1 cellular context compared by ENCODE assay signal in the genomic region with DNA sequence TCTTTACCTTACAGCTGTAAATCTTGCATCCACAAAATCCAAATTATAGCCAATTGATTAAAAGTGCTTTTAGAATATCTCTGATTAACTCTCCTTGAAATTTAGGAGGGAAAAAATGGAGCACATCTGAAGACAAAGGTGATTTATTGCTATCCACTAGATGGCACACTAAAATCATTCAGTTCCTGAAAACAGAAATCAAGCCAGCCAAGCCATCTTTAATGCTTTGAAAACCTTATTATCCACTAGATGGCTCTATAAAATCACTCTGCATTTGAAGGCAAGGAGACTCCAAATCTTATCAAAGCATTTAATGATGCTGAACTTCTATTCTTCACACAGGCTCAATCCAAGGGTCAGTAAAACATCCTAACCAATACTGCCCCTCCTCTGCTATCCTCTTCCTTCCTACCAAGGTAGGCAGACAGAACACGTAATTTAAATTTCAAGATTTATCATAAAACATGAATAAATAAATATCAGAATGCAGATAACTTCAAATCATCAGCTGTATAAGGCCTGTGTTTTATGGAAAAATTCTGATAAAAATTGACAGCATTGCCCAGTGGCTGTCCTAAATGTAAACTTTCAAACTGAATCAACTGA.
TF ChIP-seq lines count a peak whose summit lies in the region.

No MANE protein-coding gene starts in this region.

TF ChIP-seq in GM12878, 131 proteins besides CTCF, POLR2A, EP300 and RAD21 (continued from another document and continues in another):
- TF ChIP-seq ZBTB40 (IDR thresholded peaks at IDR 0.05; ENCODE audit: borderline replicate concordance) (no peak), TCF3 (IDR thresholded peaks at IDR 0.05; ENCODE audit: borderline replicate concordance, insufficient read depth, low read depth, low read length) (no peak), SIN3A (IDR thresholded peaks at IDR 0.05; ENCODE audit: low read depth, low read length) (no peak), YY1 (IDR thresholded peaks at IDR 0.05; ENCODE audit: low read depth, low read length) (peak; percentile 81), EGR1 (IDR thresholded peaks at IDR 0.05; ENCODE audit: borderline replicate concordance in 1 of 2, low read depth in 2 of 2, low read length in 2 of 2) (no peak), SP1 (IDR thresholded peaks at IDR 0.05; ENCODE audit: low read depth, low read length) (no peak), NRF1 (conservative IDR thresholded peaks at IDR 0.05; ENCODE audit: low read depth, low read length) (no peak), FOXK2 (IDR thresholded peaks at IDR 0.05) (no peak), JUNB (IDR thresholded peaks at IDR 0.05) (no peak), ZNF274 (IDR thresholded peaks at IDR 0.05; ENCODE audit: insufficient read depth, insufficient read length) (no peak), E2F8 (IDR thresholded peaks at IDR 0.05; ENCODE audit: low read depth, partially characterized antibody) (no peak), ZBTB33 (IDR thresholded peaks at IDR 0.05) (no peak), KDM1A (IDR thresholded peaks at IDR 0.05; ENCODE audit: borderline replicate concordance) (no peak), PML (IDR thresholded peaks at IDR 0.05; ENCODE audit: low read length) (0 out of 2 replicates have a peak, but pooled peaks have one; percentile 53), NFYA (IDR thresholded peaks at IDR 0.05; ENCODE audit: borderline replicate concordance, low read depth, low read length) (no peak), HDAC6 (IDR thresholded peaks at IDR 0.05; ENCODE audit: unreplicated experiment) (no peak), SMC3 (IDR thresholded peaks at IDR 0.05; ENCODE audit: borderline replicate concordance, low read length) (peak; percentile 97), MEF2A (IDR thresholded peaks at IDR 0.05; ENCODE audit: insufficient read depth, low read depth, low read length) (0 out of 2 replicates have a peak, but pooled peaks have one; percentile 16), IKZF2 (IDR thresholded peaks at IDR 0.05) (no peak), SKIL (IDR thresholded peaks at IDR 0.05; ENCODE audit: low read depth, poor library complexity, severe bottlenecking) (peak; percentile 51), WRNIP1 (IDR thresholded peaks at IDR 0.05; ENCODE audit: borderline replicate concordance, low read depth, low read length) (no peak), SUPT20H (IDR thresholded peaks at IDR 0.05; ENCODE audit: borderline replicate concordance, control insufficient read depth, low read depth, low read length) (no peak), GABPA (IDR thresholded peaks at IDR 0.05; ENCODE audit: low read depth) (no peak), TCF7 (IDR thresholded peaks at IDR 0.05; ENCODE audit: borderline replicate concordance) (no peak), RBBP5 (conservative IDR thresholded peaks at IDR 0.05) (no peak), BMI1 (IDR thresholded peaks at IDR 0.05; ENCODE audit: borderline replicate concordance) (no peak), BACH1 (IDR thresholded peaks at IDR 0.05; ENCODE audit: borderline replicate concordance) (no peak), ZZZ3 (IDR thresholded peaks at IDR 0.05; ENCODE audit: control insufficient read depth, insufficient read length, low read depth) (no peak), ATF7 (IDR thresholded peaks at IDR 0.05; ENCODE audit: low read depth) (no peak), TBL1XR1 (IDR thresholded peaks at IDR 0.05; ENCODE audit: low read depth, low read length) (no peak), ZBTB11 (CRISPR knock-in tag; IDR thresholded peaks at IDR 0.05) (no peak), ZNF207 (IDR thresholded peaks at IDR 0.05; ENCODE audit: borderline replicate concordance) (no peak), CREB1 (IDR thresholded peaks at IDR 0.05; ENCODE audit: low read depth) (no peak)
- TF ChIP-seq, protein P1, sequence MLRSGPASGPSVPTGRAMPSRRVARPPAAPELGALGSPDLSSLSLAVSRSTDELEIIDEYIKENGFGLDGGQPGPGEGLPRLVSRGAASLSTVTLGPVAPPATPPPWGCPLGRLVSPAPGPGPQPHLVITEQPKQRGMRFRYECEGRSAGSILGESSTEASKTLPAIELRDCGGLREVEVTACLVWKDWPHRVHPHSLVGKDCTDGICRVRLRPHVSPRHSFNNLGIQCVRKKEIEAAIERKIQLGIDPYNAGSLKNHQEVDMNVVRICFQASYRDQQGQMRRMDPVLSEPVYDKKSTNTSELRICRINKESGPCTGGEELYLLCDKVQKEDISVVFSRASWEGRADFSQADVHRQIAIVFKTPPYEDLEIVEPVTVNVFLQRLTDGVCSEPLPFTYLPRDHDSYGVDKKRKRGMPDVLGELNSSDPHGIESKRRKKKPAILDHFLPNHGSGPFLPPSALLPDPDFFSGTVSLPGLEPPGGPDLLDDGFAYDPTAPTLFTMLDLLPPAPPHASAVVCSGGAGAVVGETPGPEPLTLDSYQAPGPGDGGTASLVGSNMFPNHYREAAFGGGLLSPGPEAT (IDR thresholded peaks at IDR 0.05; ENCODE audit: low read depth): no peak
- TF ChIP-seq, protein P2, sequence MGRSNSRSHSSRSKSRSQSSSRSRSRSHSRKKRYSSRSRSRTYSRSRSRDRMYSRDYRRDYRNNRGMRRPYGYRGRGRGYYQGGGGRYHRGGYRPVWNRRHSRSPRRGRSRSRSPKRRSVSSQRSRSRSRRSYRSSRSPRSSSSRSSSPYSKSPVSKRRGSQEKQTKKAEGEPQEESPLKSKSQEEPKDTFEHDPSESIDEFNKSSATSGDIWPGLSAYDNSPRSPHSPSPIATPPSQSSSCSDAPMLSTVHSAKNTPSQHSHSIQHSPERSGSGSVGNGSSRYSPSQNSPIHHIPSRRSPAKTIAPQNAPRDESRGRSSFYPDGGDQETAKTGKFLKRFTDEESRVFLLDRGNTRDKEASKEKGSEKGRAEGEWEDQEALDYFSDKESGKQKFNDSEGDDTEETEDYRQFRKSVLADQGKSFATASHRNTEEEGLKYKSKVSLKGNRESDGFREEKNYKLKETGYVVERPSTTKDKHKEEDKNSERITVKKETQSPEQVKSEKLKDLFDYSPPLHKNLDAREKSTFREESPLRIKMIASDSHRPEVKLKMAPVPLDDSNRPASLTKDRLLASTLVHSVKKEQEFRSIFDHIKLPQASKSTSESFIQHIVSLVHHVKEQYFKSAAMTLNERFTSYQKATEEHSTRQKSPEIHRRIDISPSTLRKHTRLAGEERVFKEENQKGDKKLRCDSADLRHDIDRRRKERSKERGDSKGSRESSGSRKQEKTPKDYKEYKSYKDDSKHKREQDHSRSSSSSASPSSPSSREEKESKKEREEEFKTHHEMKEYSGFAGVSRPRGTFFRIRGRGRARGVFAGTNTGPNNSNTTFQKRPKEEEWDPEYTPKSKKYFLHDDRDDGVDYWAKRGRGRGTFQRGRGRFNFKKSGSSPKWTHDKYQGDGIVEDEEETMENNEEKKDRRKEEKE (IDR thresholded peaks at IDR 0.05): no peak
